ENCODE assay signal across 9 cellular contexts in genomic region chr17:76716146-76716833, GRCh38. TPM values are rescaled to one million over a fixed set of nuclear protein-coding genes. Genes with fewer than 3 reads are reported as not detected.
DNase-seq lines count a peak whose midpoint lies in the region; ATAC-seq, FAIRE-seq and TF ChIP-seq lines count a peak whose summit lies in the region.
"Had no signal": no experiment of that assay in that cellular context is flagged by ENCODE, and none has a peak within 500 bp of the region (broad histone marks: within the 10 kb centered on the region; RNA-seq: fewer than 3 reads in every experiment).

No MANE protein-coding gene starts in this region.

- peak overlapping the region in 1 of 2 donors; percentile 40 for H3K4me3 ChIP-seq in cardiac fibroblast (replicated peaks in 1 of 2; ENCODE audit: low read depth in 2 of 2, low read length in 2 of 2)
- H3K4me3 ChIP-seq: ovary had no signal

- TF ChIP-seq POLR2A in GM12892 (IDR thresholded peaks at IDR 0.05; ENCODE audit: low read depth, low read length) = no peak

- DNase-seq in HCEC 1CT = peak; percentile 99
- DNase-seq in T-helper 1 cell = peak in 3 of 5 donors; percentile 49 to 81 (median 57)
- peak; percentile 99 to 100 for DNase-seq in cardiac fibroblast (ENCODE audit: low read depth in 2 of 2)
- peak; percentile 65 for DNase-seq in mesenteric fat pad (ENCODE audit: low spot score)
- no peak for DNase-seq in LoVo (ENCODE audit: low spot score)
- DNase-seq in middle frontal gyrus (ENCODE audit: extremely low spot score, low spot score) = no peak
- no peak for DNase-seq in GM12892 (ENCODE audit: insufficient read length)

- FAIRE-seq in GM12892 (lab: Jason Lieb, UNC) = no peak

- no peak for ATAC-seq in GM19452 (IDR thresholded peaks at IDR 0.05; ENCODE audit: unreplicated experiment)

- no peak for TF ChIP-seq CTCF in cardiac fibroblast (IDR thresholded peaks at IDR 0.05; ENCODE audit: low read depth, low read length)

RNA-seq across cellular contexts. Expression of gene MXRA7, which starts 5.5 kb away (rescaled TPM):
- total RNA-seq in mesenteric fat pad = 193 TPM
- 1.00 TPM for polyA plus RNA-seq in GM12892 (2012; ENCODE audit: missing spikeins)

RNA-seq across cellular contexts. Expression of gene JMJD6, which starts 10.1 kb away (rescaled TPM):
- total RNA-seq in mesenteric fat pad = 55.3 TPM
- 23.8 TPM for polyA plus RNA-seq in GM12892 (2012; ENCODE audit: missing spikeins)

RNA-seq across cellular contexts. Expression of gene METTL23, which starts 10.3 kb away (rescaled TPM):
- total RNA-seq in mesenteric fat pad = 32.2 TPM
- polyA plus RNA-seq in GM12892 (2012; ENCODE audit: missing spikeins) = 40.1 TPM

RNA-seq across cellular contexts. Expression of gene SRSF2, which starts 20.8 kb away (rescaled TPM):
- 179 TPM for total RNA-seq in mesenteric fat pad
- 250 TPM for polyA plus RNA-seq in GM12892 (2012; ENCODE audit: missing spikeins)

RNA-seq across cellular contexts. Expression of gene MFSD11, which starts 21.6 kb away (rescaled TPM):
- total RNA-seq in mesenteric fat pad = 23.2 TPM
- 10.9 TPM for polyA plus RNA-seq in GM12892 (2012; ENCODE audit: missing spikeins)

Comparison
In these comparisons a context has a peak if more than half of its experiments do, and no peak if none do; other contexts are left out.
1. DNase-seq: peak in HCEC 1CT (single experiment), T-helper 1 cell (3 of 5), cardiac fibroblast (2 of 2) and mesenteric fat pad (single experiment); none in LoVo (single experiment), middle frontal gyrus (single experiment) and GM12892 (single experiment).